ENCODE assay signal across 11 cellular contexts in the genomic region with DNA sequence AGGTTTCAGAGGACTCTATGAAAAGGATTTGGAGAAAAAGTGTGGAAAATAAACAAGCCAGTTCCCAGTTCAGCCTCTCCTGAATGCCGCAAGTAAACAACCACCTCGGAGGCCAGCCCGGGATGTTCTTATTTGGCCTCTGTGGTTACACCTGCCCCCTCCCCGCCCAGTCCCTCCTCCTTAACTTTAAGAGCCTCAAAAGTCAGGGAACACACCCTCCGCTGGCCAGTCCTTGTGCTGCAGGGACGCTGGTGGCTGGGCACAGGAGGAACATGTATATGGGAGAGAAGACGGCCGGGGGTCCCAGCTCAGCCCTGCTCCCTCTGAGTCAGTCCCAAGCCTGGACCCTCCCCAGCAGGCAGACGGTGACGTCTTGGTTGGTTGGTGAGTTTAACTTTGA. TPM values are rescaled to one million over a fixed set of nuclear protein-coding genes. Genes with fewer than 3 reads are reported as not detected.
DNase-seq lines count a peak whose midpoint lies in the region; ATAC-seq, FAIRE-seq and TF ChIP-seq lines count a peak whose summit lies in the region.
"Had no signal": no experiment of that assay in that cellular context is flagged by ENCODE, and none has a peak within 500 bp of the region (broad histone marks: within the 10 kb centered on the region; RNA-seq: fewer than 3 reads in every experiment).

No MANE protein-coding gene starts in this region.

- peak overlapping the region; percentile 34 for H3K27ac ChIP-seq in HepG2 (ENCODE audit: extremely low read length, insufficient read depth, low read length)
- H3K27ac ChIP-seq in right lobe of liver, result no peak overlapping the region
- no peak overlapping the region for H3K27ac ChIP-seq in brain microvascular endothelial cell
- peak overlapping the region; percentile 22 to 78 for H3K27ac ChIP-seq in uterus

- H3K27me3 ChIP-seq in HepG2 (ENCODE audit: control insufficient read depth in 1 of 2, insufficient read depth in 2 of 2, low read length in 2 of 2) (no peaks in the 10 kb centered on the region; a peak in 1 of 5 replicates), right lobe of liver (no peaks in the 10 kb centered on the region), brain microvascular endothelial cell (replicated peaks) (no peaks in the 10 kb centered on the region), uterus (no peaks in the 10 kb centered on the region)

- TF ChIP-seq POLR2A in HepG2 (IDR thresholded peaks at IDR 0.05; ENCODE audit: insufficient read depth in 1 of 2, low read depth in 2 of 2, low read length in 2 of 2) (no peak), right lobe of liver (IDR thresholded peaks at IDR 0.05) (no peak), uterus (IDR thresholded peaks at IDR 0.05) (peak in 1 of 2 donors; percentile 12)

- TF ChIP-seq RAD21 in HepG2 (CRISPR knock-in tag; IDR thresholded peaks at IDR 0.05), result peak; percentile 49; the same call in 1 of the 2 replicates

- H3K4me2 ChIP-seq in HepG2 (ENCODE audit: low read depth, low read length), result no peak overlapping the region

- H3K4me1 ChIP-seq in HepG2 (ENCODE audit: insufficient read depth, low read length), result peaks cover 71% of the 10 kb centered on the region
- H3K4me1 ChIP-seq in right lobe of liver, result no peaks in the 10 kb centered on the region
- H3K4me1 ChIP-seq in uterus, result peaks cover 10 to 12% of the 10 kb centered on the region in 2 donors

- TF ChIP-seq EP300 in HepG2 (IDR thresholded peaks at IDR 0.05; ENCODE audit: low read depth in 2 of 2, low read length in 2 of 2) (no peak), HepG2 (CRISPR knock-in tag; IDR thresholded peaks at IDR 0.05; ENCODE audit: borderline replicate concordance) (no peak)

- H3K9ac ChIP-seq in HepG2 (ENCODE audit: insufficient read depth, low read depth, low read length), result no peak overlapping the region

- WGBS in HepG2 (ENCODE audit: low lambda C conversion rate), result 61% methylated on average over 6 of the region's 10 CpGs
- WGBS in right lobe of liver (ENCODE audit: insufficient coverage, low coverage, low lambda C conversion rate, missing lambda C conversion rate), result 66% methylated on average over 8 of the region's 10 CpGs

- no peaks in the 10 kb centered on the region for H3K9me3 ChIP-seq in HepG2 (ENCODE audit: low read length)
- no peaks in the 10 kb centered on the region for H3K9me3 ChIP-seq in right lobe of liver
- no peaks in the 10 kb centered on the region for H3K9me3 ChIP-seq in uterus

- intact Hi-C loops in HepG2 (cut with micrococcal nuclease; ENCODE audit: unreplicated experiment) (no loop called here), right lobe of liver (cut with DNase I) (no loop called here), uterus (cut with DNase I; ENCODE audit: low total_unique reads) (no loop called here)

- FAIRE-seq in HepG2 (lab: Jason Lieb, UNC), result peak; percentile 12

- H3K4me3 Mint-ChIP-seq in activated CD8-positive, alpha-beta memory T cell treated with anti-CD3 and anti-CD28 coated beads, Interleukin-2, amount 10 ng/mL, durations not matched to agents 7 days and 5 days, result no peak overlapping the region
- H3K4me3 Mint-ChIP-seq: activated naive CD4-positive, alpha-beta T cell treated with anti-CD3 and anti-CD28 coated beads, Interleukin-2, amount 50 U/mL, for 24 hours; stimulated activated naive CD8-positive, alpha-beta T cell treated with anti-CD3 and anti-CD28 coated beads, Interleukin-15, Interleukin-2, amounts not matched to agents 100 ng/mL and 50 ng/mL, for 24 hours had no signal

- no peak overlapping the region for H3K4me3 ChIP-seq in HepG2 (replicated peaks in 1 of 3; ENCODE audit: insufficient read depth in 1 of 3, low read depth in 2 of 3, low read length in 3 of 3)
- no peak overlapping the region for H3K4me3 ChIP-seq in right lobe of liver
- no peak overlapping the region for H3K4me3 ChIP-seq in brain microvascular endothelial cell (ENCODE audit: low read depth, low read length)
- no peak overlapping the region for H3K4me3 ChIP-seq in uterus
- H3K4me3 ChIP-seq: lung had no signal

- peaks cover 6% of the 10 kb centered on the region for H3K4me1 Mint-ChIP-seq in activated CD8-positive, alpha-beta memory T cell treated with anti-CD3 and anti-CD28 coated beads, Interleukin-2, amount 10 ng/mL, durations not matched to agents 7 days and 5 days

- H3K36me3 ChIP-seq in HepG2 (replicated peaks in 1 of 2; ENCODE audit: control insufficient read depth in 1 of 2, insufficient read depth in 2 of 2, low read length in 2 of 2) (peaks cover 8 to 28% of the 10 kb centered on the region in 2 experiments; a peak in 4 of 5 replicates), right lobe of liver (no peaks in the 10 kb centered on the region), brain microvascular endothelial cell (replicated peaks) (no peaks in the 10 kb centered on the region), uterus (no peaks in the 10 kb centered on the region)

- H3K27ac Mint-ChIP-seq in activated CD8-positive, alpha-beta memory T cell treated with anti-CD3 and anti-CD28 coated beads, Interleukin-2, amount 10 ng/mL, durations not matched to agents 7 days and 5 days, result no peak overlapping the region
- H3K27ac Mint-ChIP-seq: activated naive CD4-positive, alpha-beta T cell treated with anti-CD3 and anti-CD28 coated beads, Interleukin-2, amount 50 U/mL, for 24 hours; stimulated activated naive CD8-positive, alpha-beta T cell treated with anti-CD3 and anti-CD28 coated beads, Interleukin-15, Interleukin-2, amounts not matched to agents 100 ng/mL and 50 ng/mL, for 24 hours had no signal

- peaks cover 100% of the 10 kb centered on the region for H3K79me2 ChIP-seq in HepG2 (ENCODE audit: insufficient read depth, low read length)

- BruUV-seq in HepG2 (replicated peaks; lab: Mats Ljungman, UMichigan), result no TSS peak

- POLR2A ChIA-PET in HepG2 (lab: Yijun Ruan, JAX), result interaction anchor here (1.1 kb wide), 1 partner anchor 60 kb away, joined by 4 read pairs; no protein-coding TSS in a partner anchor

- peaks cover 41% of the 10 kb centered on the region for H3K27me3 Mint-ChIP-seq in activated CD8-positive, alpha-beta memory T cell treated with anti-CD3 and anti-CD28 coated beads, Interleukin-2, amount 10 ng/mL, durations not matched to agents 7 days and 5 days

- no peak overlapping the region for H2AFZ ChIP-seq in HepG2 (ENCODE audit: low read length)

- H4K20me1 ChIP-seq in HepG2 (ENCODE audit: insufficient read depth, low read length), result no peaks in the 10 kb centered on the region; the same call in 1 of the 2 replicates

- H3K9me3 Mint-ChIP-seq in activated CD8-positive, alpha-beta memory T cell treated with anti-CD3 and anti-CD28 coated beads, Interleukin-2, amount 10 ng/mL, durations not matched to agents 7 days and 5 days (ENCODE audit: low read depth), result no peaks in the 10 kb centered on the region
- H3K9me3 Mint-ChIP-seq: activated naive CD4-positive, alpha-beta T cell treated with anti-CD3 and anti-CD28 coated beads, Interleukin-2, amount 50 U/mL, for 24 hours; stimulated activated naive CD8-positive, alpha-beta T cell treated with anti-CD3 and anti-CD28 coated beads, Interleukin-15, Interleukin-2, amounts not matched to agents 100 ng/mL and 50 ng/mL, for 24 hours had no signal

- no peaks in the 10 kb centered on the region for H3K36me3 Mint-ChIP-seq in activated CD8-positive, alpha-beta memory T cell treated with anti-CD3 and anti-CD28 coated beads, Interleukin-2, amount 10 ng/mL, durations not matched to agents 7 days and 5 days
- H3K36me3 Mint-ChIP-seq: activated naive CD4-positive, alpha-beta T cell treated with anti-CD3 and anti-CD28 coated beads, Interleukin-2, amount 50 U/mL, for 24 hours had no signal

- ATAC-seq in HepG2 (peak; percentile 61), right lobe of liver (no peak), GM21447 (IDR thresholded peaks at IDR 0.05; ENCODE audit: unreplicated experiment) (no peak)
- no peak for ATAC-seq in activated CD8-positive, alpha-beta memory T cell treated with anti-CD3 and anti-CD28 coated beads, Interleukin-2, amount 10 ng/mL, durations not matched to agents 7 days and 5 days

- in situ Hi-C loops in HepG2 (cut with HindIII; ENCODE audit: extremely low pct_ligation_motif_present, low pct_unique_long_range_greater_than_20kb), result no loop called here
- in situ Hi-C loops in brain microvascular endothelial cell (cut with HindIII; ENCODE audit: low pct_ligation_motif_present, low sequenced_read_pairs), result no loop called here

- TF ChIP-seq CTCF in HepG2 (CRISPR knock-in tag; IDR thresholded peaks at IDR 0.05) (peak; percentile 41), right lobe of liver (IDR thresholded peaks at IDR 0.05) (peak in 1 of 4 donors; percentile 11), brain microvascular endothelial cell (IDR thresholded peaks at IDR 0.05; ENCODE audit: low read depth, low read length, missing control alignments) (peak; percentile 50), uterus (IDR thresholded peaks at IDR 0.05) (peak in 1 of 4 experiments; percentile 32)

- CTCF ChIA-PET in HepG2 (lab: Yijun Ruan, JAX; ENCODE audit: low intra/inter-chr PET ratio, low total read pairs), result interaction anchor here (1.4 to 1.6 kb wide), 2 partner anchors 74 to 78 kb away, joined by 4 read pairs; no protein-coding TSS in a partner anchor
- CTCF ChIA-PET in activated CD8-positive, alpha-beta memory T cell treated with anti-CD3 and anti-CD28 coated beads, Interleukin-2, amount 10 ng/mL, durations not matched to agents 7 days and 5 days (lab: Charles Lee), result interaction anchor here (1.4 kb wide), 1 partner anchor 74 kb away, joined by 5 read pairs; no protein-coding TSS in a partner anchor

- DNase-seq in HepG2 (ENCODE audit: low spot score) (no peak), right lobe of liver (no peak), brain microvascular endothelial cell (no peak), left kidney (ENCODE audit: low read depth, low spot score) (peak; percentile 71), uterus (no peak), cerebellum (ENCODE audit: low spot score) (no peak)
- no peak for DNase-seq in activated CD8-positive, alpha-beta memory T cell treated with anti-CD3 and anti-CD28 coated beads, Interleukin-2, amount 10 ng/mL, durations not matched to agents 7 days and 5 days

RNA-seq across cellular contexts. Expression of a gene that starts 6.1 kb away (rescaled TPM):
- 13.4 and 18.7 TPM in 2 replicates for total RNA-seq in HepG2 (2016; rRNA removed; fragmentation: Illumina TruSeq; extraction: Trizol)
- total RNA-seq in HepG2 (2016; cell fraction: cytosol; rRNA removed; fragmentation: Illumina TruSeq; extraction: Trizol; ENCODE audit: low read depth), result 1.8 and 1.9 TPM in 2 replicates
- total RNA-seq in HepG2 (2016; cell fraction: insoluble cytoplasmic fraction; rRNA removed; fragmentation: Illumina TruSeq; extraction: Trizol), result 12.3 and 17.7 TPM in 2 replicates
- 7.4 and 7.7 TPM in 2 replicates for total RNA-seq in HepG2 (2016; cell fraction: membrane; rRNA removed; fragmentation: Illumina TruSeq; extraction: Trizol)
- total RNA-seq in HepG2 (2016; cell fraction: nucleus; rRNA removed; fragmentation: Illumina TruSeq; extraction: Trizol), result 18.2 and 22.8 TPM in 2 replicates
- polyA plus RNA-seq in HepG2 (2011; rRNA removed), result 7.2 and 8.1 TPM in 2 replicates
- polyA plus RNA-seq in HepG2 (2011; cell fraction: cytosol; rRNA removed), result 6.1 and 6.3 TPM in 2 replicates
- 9.2 and 10.1 TPM in 2 replicates for polyA plus RNA-seq in HepG2 (2011; cell fraction: nucleus; rRNA removed)
- polyA plus RNA-seq in HepG2 (2012), result 4.5 and 6.1 TPM in 2 replicates
- 1.2 and 1.3 TPM in 2 replicates for polyA plus RNA-seq in HepG2 (2016; cell fraction: cytosol; fragmentation: Illumina TruSeq; extraction: Trizol; ENCODE audit: low read depth)
- polyA plus RNA-seq in HepG2 (2016; cell fraction: insoluble cytoplasmic fraction; fragmentation: Illumina TruSeq; extraction: Trizol; ENCODE audit: low read depth), result 8.1 and 9.2 TPM in 2 replicates
- 2.9 and 3.3 TPM in 2 replicates for polyA plus RNA-seq in HepG2 (2016; cell fraction: membrane; fragmentation: Illumina TruSeq; extraction: Trizol; ENCODE audit: low read depth)
- polyA plus RNA-seq in HepG2 (2016; cell fraction: nucleus; fragmentation: Illumina TruSeq; extraction: Trizol; ENCODE audit: insufficient read depth, low read depth), result 25.5 and 27.0 TPM in 2 replicates
- 22.4 and 23.3 TPM in 2 replicates for polyA minus RNA-seq in HepG2 (2011; rRNA and poly(A)+ RNA removed; ENCODE audit: low replicate concordance)
- 9.6 TPM in 2 replicates for polyA minus RNA-seq in HepG2 (2011; cell fraction: cytosol; rRNA and poly(A)+ RNA removed)
- polyA minus RNA-seq in HepG2 (2011; cell fraction: nucleus; rRNA and poly(A)+ RNA removed), result 9.7 and 10.7 TPM in 2 replicates
- 1 to 10 TPM in 5 of 6 experiments, under 1 TPM in 1; 0.81 to 2.5 (median 1.8) TPM for total RNA-seq in right lobe of liver
- total RNA-seq in uterus, result 10 to 100 TPM; 12.3 to 44.7 (median 28.1) TPM
- total RNA-seq in cerebellum, result 22.0 TPM
- total RNA-seq in activated CD8-positive, alpha-beta memory T cell treated with anti-CD3 and anti-CD28 coated beads, Interleukin-2, amount 10 ng/mL, durations not matched to agents 7 days and 5 days, result under 1 TPM in 1 of 2 experiments, not detected in 1; 0.05 TPM

Comparison
In these comparisons a context has a peak if more than half of its experiments do, and no peak if none do; other contexts are left out.
1. H3K27ac ChIP-seq: peak in HepG2 (single experiment) and uterus (2 of 2); none in right lobe of liver (0 of 3) and brain microvascular endothelial cell (single experiment).